Comparison of ENCODE assay signal across 9 cellular contexts in the genomic region with DNA sequence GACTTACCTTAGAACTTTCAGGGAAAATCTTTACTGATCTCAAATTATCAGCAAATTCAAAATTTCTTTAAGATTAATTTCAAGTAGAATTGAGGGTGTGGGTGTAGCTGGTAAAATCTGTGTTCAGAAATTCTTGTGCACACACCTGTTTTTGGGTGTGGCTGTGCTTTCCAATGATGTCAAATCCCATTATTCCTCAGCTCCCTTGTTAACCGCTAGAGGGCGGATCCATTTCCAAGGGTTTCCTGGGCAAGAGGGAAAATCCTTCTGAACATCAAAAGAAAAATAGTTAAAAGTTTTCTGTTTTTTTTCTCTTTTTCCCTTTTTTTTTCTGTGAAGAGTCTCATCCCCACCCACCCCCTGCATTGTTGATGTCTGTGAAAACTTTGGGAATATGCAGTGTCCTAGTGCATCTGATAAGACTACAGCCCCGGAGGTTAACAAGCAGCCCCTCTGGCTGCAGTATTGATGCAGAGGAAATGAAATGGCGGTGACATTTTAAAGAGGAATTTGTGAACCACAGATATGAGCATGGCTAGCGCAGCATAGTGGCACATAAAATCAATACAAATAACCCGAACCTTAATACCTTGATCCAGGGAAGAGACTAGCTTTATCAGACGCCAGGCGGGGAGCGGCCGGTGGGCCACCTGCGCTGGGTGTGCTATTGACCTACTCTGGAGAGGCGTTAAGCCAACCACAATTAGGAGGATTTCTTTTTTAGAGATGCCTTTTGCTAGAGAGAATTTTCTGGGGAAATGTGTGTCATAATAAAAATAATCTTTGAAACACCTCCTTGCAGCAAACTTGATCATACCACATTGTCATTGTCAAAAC.
DNase-seq lines count a peak whose midpoint lies in the region; FAIRE-seq and TF ChIP-seq lines count a peak whose summit lies in the region.
"Had no signal": no experiment of that assay in that cellular context is flagged by ENCODE, and none has a peak within 500 bp of the region (broad histone marks: within the 10 kb centered on the region; RNA-seq: fewer than 3 reads in every experiment).

No MANE protein-coding gene starts in this region.

- H3K4me3 Mint-ChIP-seq in neural crest cell, result no peak overlapping the region
- H3K4me3 Mint-ChIP-seq: activated T-helper 1 cell treated with anti-CD3 and anti-CD28 coated beads, Interleukin-12 subunit alpha, Interleukin-12 subunit beta, Interleukin-2, Interleukin-4 antibody, amounts not matched to agents 30 ng/mL and 10 ng/mL and 1 ng/mL, durations not matched to agents 14 hours and 24 hours and 36 hours had no signal

- H3K4me1 Mint-ChIP-seq in neural crest cell, result no peaks in the 10 kb centered on the region

- no peak overlapping the region for H3K27ac Mint-ChIP-seq in neural crest cell (ENCODE audit: unreplicated experiment)
- H3K27ac Mint-ChIP-seq: activated T-helper 1 cell treated with anti-CD3 and anti-CD28 coated beads, Interleukin-12 subunit alpha, Interleukin-12 subunit beta, Interleukin-2, Interleukin-4 antibody, amounts not matched to agents 30 ng/mL and 10 ng/mL and 1 ng/mL, durations not matched to agents 14 hours and 24 hours and 36 hours had no signal

- H3K9me3 Mint-ChIP-seq in neural crest cell, result no peaks in the 10 kb centered on the region
- H3K9me3 Mint-ChIP-seq: activated T-helper 1 cell treated with anti-CD3 and anti-CD28 coated beads, Interleukin-12 subunit alpha, Interleukin-12 subunit beta, Interleukin-2, Interleukin-4 antibody, amounts not matched to agents 30 ng/mL and 10 ng/mL and 1 ng/mL, durations not matched to agents 14 hours and 24 hours and 36 hours had no signal

- DNase-seq in Daoy (ENCODE audit: low read depth) (peak; percentile 17), NCI-H2029 treated with DMSO at 0.1 percent for 48 hours (lab: John Stamatoyannopoulos, UW) (peak; percentile 59), neural crest cell (ENCODE audit: low read depth, low spot score) (no peak), HTR-8/SVneo (ENCODE audit: insufficient read length, low spot score) (no peak)
- no peak for DNase-seq in stimulated activated naive CD4-positive, alpha-beta T cell treated with Interleukin-2 at 50 U/mL for 16 hours (lab: John Stamatoyannopoulos, UW)
- DNase-seq in effector CD8-positive, alpha-beta T cell (lab: John Stamatoyannopoulos, UW), result no peak
- DNase-seq in effector CD4-positive, alpha-beta T cell, result no peak

- peaks cover 100% of the 10 kb centered on the region for H3K27me3 Mint-ChIP-seq in neural crest cell (ENCODE audit: low read depth)

- FAIRE-seq in colon (lab: Jason Lieb, UNC), result peak; percentile 5
- no peak for FAIRE-seq in HTR-8/SVneo (lab: Jason Lieb, UNC)

- H3K36me3 Mint-ChIP-seq in neural crest cell (ENCODE audit: low read depth), result no peaks in the 10 kb centered on the region

- TF ChIP-seq CTCF in neural crest cell (conservative IDR thresholded peaks at IDR 0.05), result peak; percentile 80

Comparison
In these comparisons a context has a peak if more than half of its experiments do, and no peak if none do; other contexts are left out.
1. DNase-seq: peak in Daoy (single experiment) and NCI-H2029 treated with DMSO at 0.1 percent for 48 hours (single experiment); none in neural crest cell (single experiment), stimulated activated naive CD4-positive, alpha-beta T cell treated with Interleukin-2 at 50 U/mL for 16 hours (single experiment), effector CD8-positive, alpha-beta T cell (single experiment), HTR-8/SVneo (single experiment) and effector CD4-positive, alpha-beta T cell (single experiment).